Comparison of ENCODE assay signal across 9 cellular contexts in genomic region chr6:36666726-36667591, GRCh38. TPM values are rescaled to one million over a fixed set of nuclear protein-coding genes. Genes with fewer than 3 reads are reported as not detected.
DNase-seq lines count a peak whose midpoint lies in the region; ATAC-seq and TF ChIP-seq lines count a peak whose summit lies in the region.
"Had no signal": no experiment of that assay in that cellular context is flagged by ENCODE, and none has a peak within 500 bp of the region (broad histone marks: within the 10 kb centered on the region; RNA-seq: fewer than 3 reads in every experiment).

No MANE protein-coding gene starts in this region.

- H3K9me3 Mint-ChIP-seq in glutamatergic neuron (ENCODE audit: unreplicated experiment): peaks cover 6% of the 10 kb centered on the region

- H3K18ac ChIP-seq in trophoblast cell (ENCODE audit: low read length): peak overlapping the region; percentile 48

- peak overlapping the region; percentile 98 for H2BK5ac ChIP-seq in trophoblast cell (ENCODE audit: low read depth, low read length, poor library complexity)

- H4K12ac ChIP-seq in trophoblast cell (ENCODE audit: low read depth, low read length): peak overlapping the region; percentile 19

- peak; percentile 51 for ATAC-seq in GM18499 (IDR thresholded peaks at IDR 0.05; ENCODE audit: insufficient read depth, unreplicated experiment)
- ATAC-seq in HG02623 (IDR thresholded peaks at IDR 0.05; ENCODE audit: unreplicated experiment): peak; percentile 71

- peak overlapping the region; percentile 79 for H4K8ac ChIP-seq in trophoblast cell (ENCODE audit: low read depth, low read length)

- peak overlapping the region; percentile 19 for H2AFZ ChIP-seq in trophoblast cell (ENCODE audit: insufficient read depth, low read length, poor library complexity)

- peak overlapping the region; percentile 21 for H2BK12ac ChIP-seq in trophoblast cell (ENCODE audit: low read length)

- no CpG with 5 or more reads among the region's 10 CpGs for WGBS in trophoblast cell (ENCODE audit: extremely low coverage, insufficient coverage, insufficient read length)

- peaks cover 2% of the 10 kb centered on the region for H3K79me2 ChIP-seq in trophoblast cell (ENCODE audit: control insufficient read depth, insufficient read depth, low read length, poor library complexity)

- H3K4ac ChIP-seq in trophoblast cell (ENCODE audit: low read depth, low read length): peak overlapping the region; percentile 65

- peaks cover 24% of the 10 kb centered on the region for H3K79me1 ChIP-seq in trophoblast cell (ENCODE audit: low read length)

- H3K36me3 Mint-ChIP-seq in glutamatergic neuron (ENCODE audit: unreplicated experiment): no peaks in the 10 kb centered on the region
- H3K36me3 Mint-ChIP-seq: activated naive CD8-positive, alpha-beta T cell treated with anti-CD3 and anti-CD28 coated beads, Interleukin-2, amount 10 ng/mL, durations not matched to agents 7 days and 5 days had no signal

- DNase-seq in NCI-H1417 (lab: John Stamatoyannopoulos, UW) (peak; percentile 83 to 99 (median 93)), SW480 (ENCODE audit: low spot score) (peak; percentile 76), glutamatergic neuron (peak; percentile 71), trophoblast cell (peak; percentile 72 to 75), NCI-H2029 (lab: John Stamatoyannopoulos, UW) (no peak)
- DNase-seq in activated CD4-positive, CD25-positive, alpha-beta regulatory T cell treated with anti-CD3 and anti-CD28 coated beads, Interleukin-2, amount 50 U/mL, for 72 hours: no peak
- DNase-seq: activated naive CD8-positive, alpha-beta T cell treated with anti-CD3 and anti-CD28 coated beads, Interleukin-2, amount 10 ng/mL, durations not matched to agents 7 days and 5 days had no signal

- H3K27ac Mint-ChIP-seq in glutamatergic neuron (ENCODE audit: unreplicated experiment): peak overlapping the region; percentile 98
- H3K27ac Mint-ChIP-seq: activated naive CD8-positive, alpha-beta T cell treated with anti-CD3 and anti-CD28 coated beads, Interleukin-2, amount 10 ng/mL, durations not matched to agents 7 days and 5 days had no signal

- H3K4me3 Mint-ChIP-seq in glutamatergic neuron (ENCODE audit: unreplicated experiment): peak overlapping the region; percentile 67
- H3K4me3 Mint-ChIP-seq: activated naive CD8-positive, alpha-beta T cell treated with anti-CD3 and anti-CD28 coated beads, Interleukin-2, amount 10 ng/mL, durations not matched to agents 7 days and 5 days had no signal

- peaks cover 8 to 11% of the 10 kb centered on the region in 2 experiments for H3K4me1 ChIP-seq in trophoblast cell (ENCODE audit: control insufficient read depth in 1 of 2, insufficient read depth in 2 of 2, low read length in 2 of 2)

- H3K36me3 ChIP-seq in trophoblast cell (ENCODE audit: control insufficient read depth in 1 of 2, insufficient read depth in 2 of 2, low read length in 2 of 2): no peaks in the 10 kb centered on the region

- H3K9me3 ChIP-seq in trophoblast cell (ENCODE audit: insufficient read depth, low read depth, low read length): no peaks in the 10 kb centered on the region

- no peak overlapping the region for H3K4me3 ChIP-seq in trophoblast cell (ENCODE audit: low read depth, low read length)

- TF ChIP-seq CTCF in glutamatergic neuron (IDR thresholded peaks at IDR 0.05; ENCODE audit: partially characterized antibody, unreplicated experiment): no peak

- no peak overlapping the region for H2AK5ac ChIP-seq in trophoblast cell (ENCODE audit: low read length)

- no peak overlapping the region for H3K9ac ChIP-seq in trophoblast cell (ENCODE audit: low read length)

- peak overlapping the region; percentile 83 for H3K14ac ChIP-seq in trophoblast cell (ENCODE audit: low read length)

- H3K27me3 ChIP-seq in trophoblast cell (ENCODE audit: insufficient read depth, low read length): no peaks in the 10 kb centered on the region

- H3K4me2 ChIP-seq in trophoblast cell (ENCODE audit: low read length): peak overlapping the region; percentile 15

- peak overlapping the region; percentile 97 for H2BK120ac ChIP-seq in trophoblast cell (ENCODE audit: insufficient read depth, low read length, poor library complexity)

- H3K23ac ChIP-seq in trophoblast cell (ENCODE audit: low read length): no peak overlapping the region

- peak overlapping the region; percentile 96 for H4K91ac ChIP-seq in trophoblast cell (ENCODE audit: low read depth, low read length)

- peaks cover 4% of the 10 kb centered on the region for H3K27me3 Mint-ChIP-seq in glutamatergic neuron (ENCODE audit: unreplicated experiment)

- peak overlapping the region; percentile 89 for H3K27ac ChIP-seq in trophoblast cell (ENCODE audit: low read depth, low read length)

- H3K4me1 Mint-ChIP-seq in glutamatergic neuron (ENCODE audit: low read depth, unreplicated experiment): peaks cover 26% of the 10 kb centered on the region

RNA-seq across cellular contexts. Expression of gene CDKN1A, which starts 11.6 kb away (rescaled TPM):
- 41.3 TPM for total RNA-seq in glutamatergic neuron (ENCODE audit: unreplicated experiment)
- polyA plus RNA-seq in trophoblast cell (2013): 171 and 186 TPM in 2 replicates

RNA-seq across cellular contexts. Expression of gene RAB44, which starts 30.7 kb away (rescaled TPM):
- not detected for total RNA-seq in glutamatergic neuron (ENCODE audit: unreplicated experiment)
- polyA plus RNA-seq in trophoblast cell (2013): 0.01 TPM in 2 replicates
- total RNA-seq: activated naive CD8-positive, alpha-beta T cell treated with anti-CD3 and anti-CD28 coated beads, Interleukin-2, amount 10 ng/mL, durations not matched to agents 7 days and 5 days had no signal

Comparison
In these comparisons a context has a peak if more than half of its experiments do, and no peak if none do; other contexts are left out.
1. DNase-seq: peak in NCI-H1417 (3 of 3), SW480 (single experiment), glutamatergic neuron (single experiment) and trophoblast cell (2 of 2); none in activated CD4-positive, CD25-positive, alpha-beta regulatory T cell treated with anti-CD3 and anti-CD28 coated beads, Interleukin-2, amount 50 U/mL, for 72 hours (single experiment) and NCI-H2029 (single experiment).